9 cellular contexts compared by ENCODE assay signal in genomic region chr19:37979547-37980082, GRCh38.
DNase-seq lines count a peak whose midpoint lies in the region; ATAC-seq and TF ChIP-seq lines count a peak whose summit lies in the region.
"Had no signal": no experiment of that assay in that cellular context is flagged by ENCODE, and none has a peak within 500 bp of the region (broad histone marks: within the 10 kb centered on the region; RNA-seq: fewer than 3 reads in every experiment).

No MANE protein-coding gene starts in this region.

- H3K9ac ChIP-seq in neural progenitor cell = peak overlapping the region; percentile 30

- H2AFZ ChIP-seq in neural progenitor cell (replicated peaks) = no peak overlapping the region

- H3F3A ChIP-seq in neural progenitor cell (ENCODE audit: low read depth) = peaks cover 14% of the 10 kb centered on the region

- H3K36me3 ChIP-seq in neural progenitor cell = no peaks in the 10 kb centered on the region

- H3K4me1 ChIP-seq in neural progenitor cell = peaks cover 32% of the 10 kb centered on the region

- no peaks in the 10 kb centered on the region for H3K9me3 ChIP-seq in neural progenitor cell (ENCODE audit: low read depth)

- no peaks in the 10 kb centered on the region for H4K20me1 ChIP-seq in neural progenitor cell (ENCODE audit: low read depth)

- peak; percentile 56 for ATAC-seq in GM18511 (IDR thresholded peaks at IDR 0.05; ENCODE audit: unreplicated experiment)
- peak; percentile 28 for ATAC-seq in HG02938 (IDR thresholded peaks at IDR 0.05; ENCODE audit: unreplicated experiment)

- peaks cover 6% of the 10 kb centered on the region for H3K36me3 Mint-ChIP-seq in neural progenitor cell

- no peaks in the 10 kb centered on the region for H3K27me3 ChIP-seq in neural progenitor cell

- no peak overlapping the region for H3K27ac Mint-ChIP-seq in neural progenitor cell

- DNase-seq in SHP77 treated with DMSO at 0.1 percent for 48 hours (lab: John Stamatoyannopoulos, UW) (peak; percentile 25), neural progenitor cell (ENCODE audit: low spot score) (no peak), GOT3 (lab: John Stamatoyannopoulos, UW) (no peak), GM19238 (ENCODE audit: insufficient read length, low spot score) (no peak)
- no peak for DNase-seq in activated naive CD4-positive, alpha-beta T cell (lab: John Stamatoyannopoulos, UW)
- DNase-seq in activated CD4-positive, alpha-beta T cell treated with anti-CD3 and anti-CD28 coated beads, Interleukin-2, amount 50 U/mL, for 48 hours = no peak
- DNase-seq: T-helper 9 cell had no signal

- H3K27ac ChIP-seq in neural progenitor cell = no peak overlapping the region

- peaks cover 71% of the 10 kb centered on the region for H3K79me2 ChIP-seq in neural progenitor cell (ENCODE audit: low read depth)

- no peak overlapping the region for H3K4me2 ChIP-seq in neural progenitor cell

- H3K4me3 ChIP-seq in neural progenitor cell = no peak overlapping the region

- no peaks in the 10 kb centered on the region for H3K9me3 Mint-ChIP-seq in neural progenitor cell

- H3K4me1 Mint-ChIP-seq in neural progenitor cell = peaks cover 29% of the 10 kb centered on the region

- no peaks in the 10 kb centered on the region for H3K27me3 Mint-ChIP-seq in neural progenitor cell (ENCODE audit: insufficient read depth, low read depth)

- no peak overlapping the region for H3K4me3 Mint-ChIP-seq in neural progenitor cell

- no peak for TF ChIP-seq CTCF in neural progenitor cell (IDR thresholded peaks at IDR 0.05)
